In genomic region chr5:157109744-157110143, GRCh38 we compare ENCODE assay signal across 9 cellular contexts. TPM values are rescaled to one million over a fixed set of nuclear protein-coding genes. Genes with fewer than 3 reads are reported as not detected.
DNase-seq lines count a peak whose midpoint lies in the region; ATAC-seq, FAIRE-seq and TF ChIP-seq lines count a peak whose summit lies in the region.
"Had no signal": no experiment of that assay in that cellular context is flagged by ENCODE, and none has a peak within 500 bp of the region (broad histone marks: within the 10 kb centered on the region; RNA-seq: fewer than 3 reads in every experiment).

No MANE protein-coding gene starts in this region.

- DNase-seq in MM.1S (peak; percentile 65), germinal center (ENCODE audit: low spot score) (peak; percentile 26), cerebellar nuclear complex (lab: John Stamatoyannopoulos, UW) (no peak), sigmoid colon (no peak), mammary epithelial cell (no peak), urothelium cell line (ENCODE audit: low spot score) (no peak)

- H3K27me3 ChIP-seq in MM.1S (replicated peaks; ENCODE audit: insufficient read depth, low read length) (no peaks in the 10 kb centered on the region), sigmoid colon (no peaks in the 10 kb centered on the region), mammary epithelial cell (ENCODE audit: insufficient read depth, low read length) (no peaks in the 10 kb centered on the region)

- no peak for FAIRE-seq in urothelium cell line (lab: Jason Lieb, UNC)

- H2AFZ ChIP-seq in MM.1S (ENCODE audit: low read length) (peak overlapping the region; percentile 79), mammary epithelial cell (ENCODE audit: low read depth, low read length) (no peak overlapping the region)
- H2AFZ ChIP-seq: parathyroid adenoma had no signal

- CTCF ChIA-PET in mammary epithelial cell (lab: Charles Lee; ENCODE audit: low non-redundant PET) = no interaction called here

- BruUV-seq in mammary epithelial cell (replicated peaks; lab: Mats Ljungman, UMichigan) = no TSS peak

- intact Hi-C loops in sigmoid colon (cut with DNase I) = no loop called here
- intact Hi-C loops in mammary epithelial cell (cut with micrococcal nuclease) = no loop called here

- H3K4me1 ChIP-seq in MM.1S (ENCODE audit: low read length) = peaks cover 16% of the 10 kb centered on the region
- H3K4me1 ChIP-seq in sigmoid colon = no peaks in the 10 kb centered on the region
- H3K4me1 ChIP-seq in mammary epithelial cell (ENCODE audit: insufficient read depth, low read length) = no peaks in the 10 kb centered on the region
- H3K4me1 ChIP-seq: parathyroid adenoma had no signal

- in situ Hi-C loops in mammary epithelial cell (cut with MboI; ENCODE audit: low sequenced_read_pairs in 2 of 2) = no loop called here

- H3K27ac ChIP-seq in MM.1S (ENCODE audit: low read length) (peak overlapping the region; percentile 74), sigmoid colon (peak overlapping the region in 2 of 4 donors; percentile 28 to 51), mammary epithelial cell (ENCODE audit: insufficient read depth, low read depth, low read length) (no peak overlapping the region)
- H3K27ac ChIP-seq: parathyroid adenoma had no signal

- 34 to 61% methylated on average over 1 of the region's 1 CpG for WGBS in sigmoid colon, 2 donors
- WGBS in mammary epithelial cell (ENCODE audit: low coverage, missing lambda C conversion rate) = 45% methylated on average over 1 of the region's 1 CpG

- TF ChIP-seq POLR2A in sigmoid colon (IDR thresholded peaks at IDR 0.05) = no peak

- H3K9ac ChIP-seq in MM.1S (ENCODE audit: low read length) (no peak overlapping the region; the same call in 1 of the 2 replicates), mammary epithelial cell (ENCODE audit: insufficient read depth, low read length) (no peak overlapping the region)
- H3K9ac ChIP-seq: parathyroid adenoma had no signal

- dilution Hi-C loops in mammary epithelial cell (cut with HindIII; ENCODE audit: low sequenced_read_pairs) = loop anchor here (25.0 kb wide), 1 partner anchor 103 kb away; no protein-coding TSS in a partner anchor

- no peak for TF ChIP-seq EP300 in sigmoid colon (IDR thresholded peaks at IDR 0.05)

- no peaks in the 10 kb centered on the region for H4K20me1 ChIP-seq in MM.1S (ENCODE audit: insufficient read depth, low read length)
- no peaks in the 10 kb centered on the region for H4K20me1 ChIP-seq in mammary epithelial cell (ENCODE audit: insufficient read depth, low read length)

- peak overlapping the region; percentile 64 for H3K4me2 ChIP-seq in MM.1S (ENCODE audit: low read depth, low read length)
- no peak overlapping the region for H3K4me2 ChIP-seq in mammary epithelial cell (ENCODE audit: insufficient read depth, low read depth, low read length)

- H3K9me2 ChIP-seq in MM.1S (replicated peaks; ENCODE audit: insufficient read depth, low read length) = no peaks in the 10 kb centered on the region

- H3K79me2 ChIP-seq in MM.1S (ENCODE audit: low read length) (no peaks in the 10 kb centered on the region), mammary epithelial cell (ENCODE audit: insufficient read depth, low read length) (no peaks in the 10 kb centered on the region)
- H3K79me2 ChIP-seq: parathyroid adenoma had no signal

- peaks cover 15% of the 10 kb centered on the region for H3F3A ChIP-seq in MM.1S (ENCODE audit: insufficient read depth, low read length)

- H3K9me3 ChIP-seq in MM.1S (replicated peaks; ENCODE audit: insufficient read depth, low read length) (no peaks in the 10 kb centered on the region), sigmoid colon (no peaks in the 10 kb centered on the region), mammary epithelial cell (replicated peaks; ENCODE audit: insufficient read depth, low read length) (no peaks in the 10 kb centered on the region)

- ATAC-seq in GM18508 (IDR thresholded peaks at IDR 0.05; ENCODE audit: insufficient read depth, unreplicated experiment) (peak; percentile 66), GM21619 (IDR thresholded peaks at IDR 0.05; ENCODE audit: unreplicated experiment) (peak; percentile 70)

- TF ChIP-seq CTCF in MM.1S (IDR thresholded peaks at IDR 0.05; ENCODE audit: low read length) (no peak), sigmoid colon (IDR thresholded peaks at IDR 0.05) (no peak), mammary epithelial cell (conservative IDR thresholded peaks at IDR 0.05 in 1 of 2, IDR thresholded peaks at IDR 0.05 in 1 of 2; ENCODE audit: extremely low read depth in 1 of 2, insufficient read depth in 1 of 2, low read depth in 1 of 2, low read length in 2 of 2) (no peak)

- H3K36me3 ChIP-seq in MM.1S (replicated peaks; ENCODE audit: insufficient read depth, low read length) (no peaks in the 10 kb centered on the region), sigmoid colon (no peaks in the 10 kb centered on the region), mammary epithelial cell (ENCODE audit: insufficient read depth, low read length) (no peaks in the 10 kb centered on the region)

- H3K4me3 ChIP-seq in MM.1S (ENCODE audit: low read length) (no peak overlapping the region), sigmoid colon (no peak overlapping the region), mammary epithelial cell (replicated peaks in 1 of 3; ENCODE audit: insufficient read depth in 1 of 3, low read depth in 2 of 3, low read length in 3 of 3) (no peak overlapping the region)

RNA-seq across cellular contexts. Expression of gene HAVCR2, which starts 0.9 kb away (rescaled TPM):
- total RNA-seq in sigmoid colon (10 to 100 TPM in 1 of 4 donors, 1 to 10 TPM in 3; 3.9 to 21.7 (median 5.4) TPM), mammary epithelial cell (under 1 TPM in 1 of 2 donors, not detected in 1; 0.17 TPM)
- polyA plus RNA-seq in sigmoid colon (1 to 10 TPM; 3.6 to 9.2 (median 6.4) TPM), mammary epithelial cell (not detected)
- polyA minus RNA-seq in mammary epithelial cell = not detected

RNA-seq across cellular contexts. Expression of gene MED7, which starts 32.9 kb away (rescaled TPM):
- total RNA-seq in sigmoid colon (10 to 100 TPM in 3 of 4 donors, 1 to 10 TPM in 1; 9.7 to 15.1 (median 10.6) TPM), mammary epithelial cell (10 to 100 TPM in 1 of 2 donors, 1 to 10 TPM in 1; 9.5 to 10.2 TPM)
- polyA plus RNA-seq in sigmoid colon (10 to 100 TPM; 14.9 to 19.2 (median 17.4) TPM), mammary epithelial cell (8.7 TPM)
- polyA minus RNA-seq in mammary epithelial cell = 4.1 TPM

RNA-seq across cellular contexts. Expression of gene HAVCR1, which starts 50.8 kb away (rescaled TPM):
- total RNA-seq in sigmoid colon = not detected
- polyA plus RNA-seq in sigmoid colon = 1 to 10 TPM in 1 of 3 donors, not detected in 2; 1.5 TPM
- not detected for total RNA-seq in mammary epithelial cell
- polyA plus RNA-seq in mammary epithelial cell = not detected
- not detected for polyA minus RNA-seq in mammary epithelial cell

RNA-seq across cellular contexts. Expression of gene GARIN3, which starts 56.3 kb away (rescaled TPM):
- total RNA-seq in sigmoid colon = not detected
- polyA plus RNA-seq in sigmoid colon = not detected
- total RNA-seq in mammary epithelial cell = not detected
- not detected for polyA plus RNA-seq in mammary epithelial cell
- not detected for polyA minus RNA-seq in mammary epithelial cell

Comparison
In these comparisons a context has a peak if more than half of its experiments do, and no peak if none do; other contexts are left out.
1. DNase-seq: peak in MM.1S (single experiment) and germinal center (single experiment); none in cerebellar nuclear complex (0 of 2), sigmoid colon (single experiment), mammary epithelial cell (single experiment) and urothelium cell line (single experiment).
2. RNA of gene HAVCR2, which starts 0.9 kb away (total RNA-seq): 3.9 to 21.7 TPM in sigmoid colon; 0.17 TPM in mammary epithelial cell; every median in the first group is over 4 times any median in the second.